Comparison of ENCODE assay signal across 1 cellular context in genomic region chr1:211581521-211581920, GRCh38.
TF ChIP-seq lines count a peak whose summit lies in the region.

No MANE protein-coding gene starts in this region.

TF ChIP-seq in SK-N-SH treated with all-trans-retinoic acid at 6 μM for 48 hours, 23 proteins besides CTCF, POLR2A, EP300 and RAD21 (continued from another document):
- TF ChIP-seq PATZ1 (CRISPR knock-in tag; IDR thresholded peaks at IDR 0.05; ENCODE audit: borderline replicate concordance) = no peak
- TF ChIP-seq ZFP3 (CRISPR knock-in tag; IDR thresholded peaks at IDR 0.05) = no peak
